ENCODE assay signal across 8 cellular contexts in the genomic region with DNA sequence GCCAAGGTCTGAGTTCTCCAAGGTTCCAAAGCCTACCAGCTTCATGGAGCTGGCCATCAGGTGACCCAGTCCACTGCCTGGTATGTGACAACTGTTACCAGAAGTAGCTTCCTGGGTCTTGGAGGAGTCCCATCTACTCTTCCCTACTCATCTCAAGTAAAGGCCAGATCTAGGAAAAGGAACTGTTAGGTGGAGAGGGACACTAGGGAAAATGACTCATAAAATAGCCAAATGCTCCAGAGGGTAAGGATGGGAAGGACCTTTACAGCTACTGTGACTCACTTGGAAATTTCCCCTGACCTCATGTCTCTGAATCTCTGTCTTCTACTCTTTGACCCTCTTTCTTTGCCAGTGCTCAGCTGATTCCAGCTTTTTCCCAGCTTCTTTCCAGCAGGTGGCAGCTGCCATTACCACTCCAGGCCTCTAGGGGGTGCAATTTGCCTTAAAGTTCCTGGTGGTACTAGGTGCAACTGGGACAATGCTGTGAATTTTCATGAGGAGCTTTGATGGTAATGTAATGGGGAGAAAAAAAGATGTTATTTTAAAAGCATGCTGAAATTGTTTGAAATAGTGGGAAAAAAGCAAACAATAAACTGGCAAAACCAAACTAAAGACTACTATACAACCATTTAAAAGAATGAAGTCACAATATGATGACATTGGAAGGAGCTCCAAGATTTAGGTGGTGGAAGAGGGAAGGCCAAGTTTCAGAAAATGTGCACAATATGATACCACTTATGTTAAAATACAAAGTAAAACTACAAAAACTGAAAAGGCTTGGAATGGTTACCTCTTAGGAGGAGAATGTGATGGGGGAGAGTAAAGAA. TPM values are rescaled to one million over a fixed set of nuclear protein-coding genes. Genes with fewer than 3 reads are reported as not detected.
DNase-seq lines count a peak whose midpoint lies in the region; ATAC-seq and TF ChIP-seq lines count a peak whose summit lies in the region.

No MANE protein-coding gene starts in this region.

- no peak for ATAC-seq in activated CD8-positive, alpha-beta T cell treated with anti-CD3 and anti-CD28 coated beads, Interleukin-2, amount 10 ng/mL, durations not matched to agents 7 days and 5 days
- no peak for ATAC-seq in GM18520 (IDR thresholded peaks at IDR 0.05; ENCODE audit: unreplicated experiment)

- CTCF ChIA-PET in activated CD8-positive, alpha-beta T cell treated with anti-CD3 and anti-CD28 coated beads, Interleukin-2, amount 10 ng/mL, durations not matched to agents 7 days and 5 days (lab: Charles Lee): interaction anchor here (0.6 to 3.1 kb wide), 50 partner anchors 9 to 299 kb away, joined by 3 to 43 read pairs (median 4); partner anchors contain the start of gene RPP25L

- POLR2A ChIA-PET in activated CD8-positive, alpha-beta T cell treated with anti-CD3 and anti-CD28 coated beads, Interleukin-2, amount 10 ng/mL, durations not matched to agents 7 days and 5 days (lab: Charles Lee): no interaction called here

- DNase-seq in Ammon's horn (ENCODE audit: low spot score) (peak; percentile 77), H4 (ENCODE audit: low spot score) (peak; percentile 55), NCI-H460 (ENCODE audit: extremely low read depth, low read depth) (peak; percentile 39), epithelial cell of esophagus (ENCODE audit: low read depth) (peak; percentile 63), middle frontal gyrus (ENCODE audit: extremely low spot score, low spot score) (peak; percentile 37), superior temporal gyrus (ENCODE audit: extremely low spot score) (peak; percentile 92)
- DNase-seq in activated CD8-positive, alpha-beta T cell treated with anti-CD3 and anti-CD28 coated beads, Interleukin-2, amount 10 ng/mL, durations not matched to agents 7 days and 5 days: peak; percentile 67

- no peaks in the 10 kb centered on the region for H3K27me3 Mint-ChIP-seq in activated CD8-positive, alpha-beta T cell treated with anti-CD3 and anti-CD28 coated beads, Interleukin-2, amount 10 ng/mL, durations not matched to agents 7 days and 5 days (ENCODE audit: low read depth)

- no peaks in the 10 kb centered on the region for H3K4me1 Mint-ChIP-seq in activated CD8-positive, alpha-beta T cell treated with anti-CD3 and anti-CD28 coated beads, Interleukin-2, amount 10 ng/mL, durations not matched to agents 7 days and 5 days (ENCODE audit: low read depth)

- H3K27ac Mint-ChIP-seq in activated CD8-positive, alpha-beta T cell treated with anti-CD3 and anti-CD28 coated beads, Interleukin-2, amount 10 ng/mL, durations not matched to agents 7 days and 5 days: no peak overlapping the region

- no peak overlapping the region for H3K4me3 Mint-ChIP-seq in activated CD8-positive, alpha-beta T cell treated with anti-CD3 and anti-CD28 coated beads, Interleukin-2, amount 10 ng/mL, durations not matched to agents 7 days and 5 days

- H3K4me3 ChIP-seq in epithelial cell of esophagus (ENCODE audit: low read length): no peak overlapping the region

- peak; percentile 99 for TF ChIP-seq CTCF in epithelial cell of esophagus (IDR thresholded peaks at IDR 0.05; ENCODE audit: insufficient read depth, low read depth, low read length, missing control alignments)

- H3K36me3 Mint-ChIP-seq in activated CD8-positive, alpha-beta T cell treated with anti-CD3 and anti-CD28 coated beads, Interleukin-2, amount 10 ng/mL, durations not matched to agents 7 days and 5 days (ENCODE audit: low read depth): no peaks in the 10 kb centered on the region

- H3K9me3 Mint-ChIP-seq in activated CD8-positive, alpha-beta T cell treated with anti-CD3 and anti-CD28 coated beads, Interleukin-2, amount 10 ng/mL, durations not matched to agents 7 days and 5 days (ENCODE audit: insufficient read depth): no peaks in the 10 kb centered on the region

RNA-seq across cellular contexts. Expression of gene MYORG, which starts 27.1 kb away (rescaled TPM):
- 1.9 and 2.7 TPM in 2 replicates for total RNA-seq in H4 (2014; rRNA removed; shearing (Covaris generic))
- 0.61 and 0.79 TPM in 2 replicates for total RNA-seq in NCI-H460 (2014; rRNA removed; shearing (Covaris generic))
- 1.3 and 3.2 TPM in 2 replicates for polyA plus RNA-seq in NCI-H460 (2014; cell fraction: nucleus; rRNA removed)
- total RNA-seq in activated CD8-positive, alpha-beta T cell treated with anti-CD3 and anti-CD28 coated beads, Interleukin-2, amount 10 ng/mL, durations not matched to agents 7 days and 5 days: 1 to 10 TPM; 8.8 to 9.1 TPM

RNA-seq across cellular contexts. Expression of gene FAM219A, which starts 54.6 kb away (rescaled TPM):
- 13.6 and 17.9 TPM in 2 replicates for total RNA-seq in H4 (2014; rRNA removed; shearing (Covaris generic))
- total RNA-seq in NCI-H460 (2014; rRNA removed; shearing (Covaris generic)): 7.7 and 9.3 TPM in 2 replicates
- 13.6 and 16.0 TPM in 2 replicates for polyA plus RNA-seq in NCI-H460 (2014; cell fraction: nucleus; rRNA removed)
- total RNA-seq in activated CD8-positive, alpha-beta T cell treated with anti-CD3 and anti-CD28 coated beads, Interleukin-2, amount 10 ng/mL, durations not matched to agents 7 days and 5 days: 1 to 10 TPM; 7.5 to 8.3 TPM

RNA-seq across cellular contexts. Expression of gene DNAI1, which starts 54.8 kb away (rescaled TPM):
- total RNA-seq in H4 (2014; rRNA removed; shearing (Covaris generic)): 0.04 and 0.27 TPM in 2 replicates
- total RNA-seq in NCI-H460 (2014; rRNA removed; shearing (Covaris generic)): 0.25 TPM in 1 of 2 replicates, not detected in the other
- polyA plus RNA-seq in NCI-H460 (2014; cell fraction: nucleus; rRNA removed): 0.35 TPM in 1 of 2 replicates, not detected in the other
- not detected for total RNA-seq in activated CD8-positive, alpha-beta T cell treated with anti-CD3 and anti-CD28 coated beads, Interleukin-2, amount 10 ng/mL, durations not matched to agents 7 days and 5 days

Comparison
In these comparisons a context has a peak if more than half of its experiments do, and no peak if none do; other contexts are left out.
1. DNase-seq: peak in every context shown above with its lines; median percentile 92 in superior temporal gyrus; 77 in Ammon's horn; 67 in activated CD8-positive, alpha-beta T cell treated with anti-CD3 and anti-CD28 coated beads, Interleukin-2, amount 10 ng/mL, durations not matched to agents 7 days and 5 days; 63 in epithelial cell of esophagus; 55 in H4; 39 in NCI-H460; 37 in middle frontal gyrus.